ENCODE assay signal across 10 cellular contexts in the genomic region with DNA sequence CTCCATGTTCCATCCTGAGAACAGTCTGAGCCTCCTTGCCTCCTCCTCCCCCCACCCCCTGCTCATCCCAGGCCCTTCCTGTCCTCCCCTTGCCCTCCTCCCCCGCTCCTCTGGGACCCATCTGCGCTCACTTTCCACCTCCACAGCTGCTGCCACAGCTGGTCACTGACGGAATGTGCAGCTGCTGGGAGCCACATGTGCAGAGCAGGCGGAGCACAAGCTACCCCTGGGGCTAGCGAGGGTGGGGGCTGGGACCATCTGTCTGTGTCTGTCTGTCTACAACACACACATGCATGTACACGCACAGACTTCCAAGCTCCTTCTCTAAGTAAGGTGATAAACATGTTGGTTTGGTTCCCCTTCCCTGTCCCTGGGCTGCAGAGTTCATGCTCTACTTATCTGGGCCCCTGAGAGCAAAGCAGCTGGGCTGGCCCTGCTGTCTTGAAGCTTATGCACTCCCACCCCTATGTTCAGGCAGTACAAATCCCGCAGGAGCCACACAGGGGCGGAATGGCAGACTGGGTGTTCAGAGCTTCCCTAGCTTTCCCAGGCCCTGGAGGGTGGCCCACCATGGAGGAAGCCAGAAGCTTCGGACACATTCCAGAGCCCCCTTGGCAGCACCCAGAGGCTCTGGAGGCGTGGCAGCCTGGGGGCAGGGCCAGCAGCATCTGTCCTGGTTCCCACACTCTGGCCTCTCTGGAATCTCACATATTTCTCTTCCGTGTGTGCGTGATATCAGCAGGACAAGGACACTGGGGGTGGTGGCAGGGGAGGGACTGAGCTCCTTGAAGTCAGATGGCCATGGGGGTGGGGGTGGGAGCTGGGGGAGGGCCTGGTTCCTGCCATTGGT. TPM values are rescaled to one million over a fixed set of nuclear protein-coding genes. Genes with fewer than 3 reads are reported as not detected.
DNase-seq lines count a peak whose midpoint lies in the region; ATAC-seq and TF ChIP-seq lines count a peak whose summit lies in the region.
"Had no signal": no experiment of that assay in that cellular context is flagged by ENCODE, and none has a peak within 500 bp of the region (broad histone marks: within the 10 kb centered on the region; RNA-seq: fewer than 3 reads in every experiment).

No MANE protein-coding gene starts in this region.

- WGBS in right lobe of liver (ENCODE audit: insufficient coverage, low coverage, low lambda C conversion rate, missing lambda C conversion rate): 73% methylated on average over 9 of the region's 12 CpGs

- no peak for TF ChIP-seq CTCF in colonic mucosa (IDR thresholded peaks at IDR 0.05)
- TF ChIP-seq CTCF in right lobe of liver (IDR thresholded peaks at IDR 0.05): no peak
- no peak for TF ChIP-seq CTCF in upper lobe of right lung (IDR thresholded peaks at IDR 0.05)

- H3K4me1 ChIP-seq in colonic mucosa (no peaks in the 10 kb centered on the region), right lobe of liver (no peaks in the 10 kb centered on the region), upper lobe of right lung (peaks cover 9% of the 10 kb centered on the region)

- H3K27ac ChIP-seq in colonic mucosa (no peak overlapping the region), right lobe of liver (no peak overlapping the region), upper lobe of right lung (peak overlapping the region; percentile 73)
- H3K27ac ChIP-seq: VCaP had no signal

- no peaks in the 10 kb centered on the region for H3K9me3 ChIP-seq in MG63
- H3K9me3 ChIP-seq in colonic mucosa: no peaks in the 10 kb centered on the region
- no peaks in the 10 kb centered on the region for H3K9me3 ChIP-seq in right lobe of liver
- H3K9me3 ChIP-seq in upper lobe of right lung: no peaks in the 10 kb centered on the region

- intact Hi-C loops in colonic mucosa (cut with DNase I) (no loop called here), right lobe of liver (cut with DNase I) (no loop called here), upper lobe of right lung (cut with DNase I) (no loop called here)

- TF ChIP-seq POLR2A in right lobe of liver (IDR thresholded peaks at IDR 0.05): no peak

- H3K27me3 ChIP-seq in MG63: no peaks in the 10 kb centered on the region
- H3K27me3 ChIP-seq in colonic mucosa: no peaks in the 10 kb centered on the region
- H3K27me3 ChIP-seq in right lobe of liver: no peaks in the 10 kb centered on the region
- no peaks in the 10 kb centered on the region for H3K27me3 ChIP-seq in upper lobe of right lung

- H3K4me3 ChIP-seq in MG63 (no peak overlapping the region), colonic mucosa (no peak overlapping the region), right lobe of liver (no peak overlapping the region), upper lobe of right lung (no peak overlapping the region)

- H3K36me3 ChIP-seq in MG63 (no peaks in the 10 kb centered on the region), colonic mucosa (no peaks in the 10 kb centered on the region), right lobe of liver (no peaks in the 10 kb centered on the region), upper lobe of right lung (no peaks in the 10 kb centered on the region)

- no peak overlapping the region for H3K9ac ChIP-seq in colonic mucosa (ENCODE audit: low read depth in 2 of 2, low read length in 2 of 2)

- DNase-seq in MG63 (peak; percentile 17), colonic mucosa (peak; percentile 24), right lobe of liver (peak in 1 of 3 donors; percentile 28), upper lobe of right lung (peak; percentile 73), SIG-M5 (lab: John Stamatoyannopoulos, UW) (no peak), HuH-7 (ENCODE audit: low spot score) (no peak)

- peak in 3 of 4 donors; percentile 27 to 45 (median 41) for ATAC-seq in right lobe of liver
- peak; percentile 55 for ATAC-seq in upper lobe of right lung
- no peak for ATAC-seq in GM19035 (IDR thresholded peaks at IDR 0.05; ENCODE audit: unreplicated experiment)
- ATAC-seq in GM19467 (IDR thresholded peaks at IDR 0.05; ENCODE audit: unreplicated experiment): no peak

RNA-seq across cellular contexts. Expression of a gene that starts 7.0 kb away (rescaled TPM):
- 0.10 and 1.0 TPM in 2 replicates for total RNA-seq in MG63 (2014; rRNA removed; shearing (Covaris generic); ENCODE audit: low replicate concordance)
- 1 to 10 TPM in 1 of 2 donors, under 1 TPM in 1; 0.91 to 2.4 TPM for total RNA-seq in colonic mucosa
- 1 to 10 TPM in 4 of 6 experiments, under 1 TPM in 2; 0.98 to 2.6 (median 1.6) TPM for total RNA-seq in right lobe of liver
- total RNA-seq in upper lobe of right lung: 17.7 TPM
- total RNA-seq: HT1080 had no signal

RNA-seq across cellular contexts. Expression of a gene that starts 25.4 kb away (rescaled TPM):
- total RNA-seq in MG63 (2014; rRNA removed; shearing (Covaris generic); ENCODE audit: low replicate concordance): not detected in 2 replicates
- not detected for total RNA-seq in colonic mucosa
- not detected for total RNA-seq in right lobe of liver
- 0.49 TPM for total RNA-seq in upper lobe of right lung
- total RNA-seq: HT1080 had no signal

RNA-seq across cellular contexts. Expression of a gene that starts 44.8 kb away (rescaled TPM):
- not detected in 2 replicates for total RNA-seq in MG63 (2014; rRNA removed; shearing (Covaris generic); ENCODE audit: low replicate concordance)
- total RNA-seq in colonic mucosa: under 1 TPM; 0.07 to 0.16 TPM
- total RNA-seq in right lobe of liver: not detected
- total RNA-seq in upper lobe of right lung: 0.09 TPM
- total RNA-seq: HT1080 had no signal

Comparison
In these comparisons a context has a peak if more than half of its experiments do, and no peak if none do; other contexts are left out.
1. DNase-seq: peak in MG63 (single experiment), colonic mucosa (single experiment) and upper lobe of right lung (single experiment); none in SIG-M5 (single experiment) and HuH-7 (single experiment).
2. ATAC-seq: peak in right lobe of liver (3 of 4) and upper lobe of right lung (single experiment); none in GM19035 (single experiment) and GM19467 (single experiment).